In genomic region chr20:58268936-58269619, GRCh38 we compare ENCODE assay signal across 17 cellular contexts. TPM values are rescaled to one million over a fixed set of nuclear protein-coding genes. Genes with fewer than 3 reads are reported as not detected.
DNase-seq lines count a peak whose midpoint lies in the region; ATAC-seq and TF ChIP-seq lines count a peak whose summit lies in the region.
"Had no signal": no experiment of that assay in that cellular context is flagged by ENCODE, and none has a peak within 500 bp of the region (broad histone marks: within the 10 kb centered on the region; RNA-seq: fewer than 3 reads in every experiment).

No MANE protein-coding gene starts in this region.

- peak; percentile 43 for DNase-seq in activated CD4-positive, alpha-beta T cell treated with anti-CD3 and anti-CD28 coated beads for 36 hours
- no peak for DNase-seq in activated CD4-positive, alpha-beta T cell treated with anti-CD3 and anti-CD28 coated beads for 4 hours
- DNase-seq in activated naive CD8-positive, alpha-beta T cell treated with anti-CD3 and anti-CD28 coated beads, Interleukin-2, amount 50 U/mL, for 24 hours, result peak; percentile 27
- no peak for DNase-seq in nephron progenitor cell
- no peak for DNase-seq in NCI-H2227 (lab: John Stamatoyannopoulos, UW; ENCODE audit: unreplicated experiment)
- DNase-seq in mucosa of gallbladder (ENCODE audit: low spot score), result no peak
- DNase-seq in immature natural killer cell, result no peak
- DNase-seq: NCI-H1048, ovary, thyroid gland had no signal

- no peak overlapping the region for H3K4me3 Mint-ChIP-seq in activated CD4-positive, alpha-beta T cell treated with anti-CD3 and anti-CD28 coated beads for 36 hours
- peak overlapping the region; percentile 25 for H3K4me3 Mint-ChIP-seq in activated naive CD8-positive, alpha-beta T cell treated with anti-CD3 and anti-CD28 coated beads, Interleukin-2, amount 50 U/mL, for 24 hours
- H3K4me3 Mint-ChIP-seq in nephron progenitor cell (no peak overlapping the region), immature natural killer cell (no peak overlapping the region)
- H3K4me3 Mint-ChIP-seq: memory B cell had no signal

- H3K27ac Mint-ChIP-seq in activated CD4-positive, alpha-beta T cell treated with anti-CD3 and anti-CD28 coated beads for 36 hours, result peak overlapping the region; percentile 26
- peak overlapping the region; percentile 67 for H3K27ac Mint-ChIP-seq in activated naive CD8-positive, alpha-beta T cell treated with anti-CD3 and anti-CD28 coated beads, Interleukin-2, amount 50 U/mL, for 24 hours
- H3K27ac Mint-ChIP-seq in nephron progenitor cell, result peak overlapping the region; percentile 87
- H3K27ac Mint-ChIP-seq in immature natural killer cell, result peak overlapping the region in 1 of 6 donors; percentile 65
- H3K27ac Mint-ChIP-seq: memory B cell had no signal

- POLR2A ChIA-PET in activated CD4-positive, alpha-beta T cell treated with anti-CD3 and anti-CD28 coated beads for 36 hours (lab: Charles Lee), result interaction anchor here (0.9 kb wide), 1 partner anchor 8 kb away, joined by 3 read pairs; no protein-coding TSS in a partner anchor

- H3K27me3 Mint-ChIP-seq in activated CD4-positive, alpha-beta T cell treated with anti-CD3 and anti-CD28 coated beads for 36 hours, result no peaks in the 10 kb centered on the region
- no peaks in the 10 kb centered on the region for H3K27me3 Mint-ChIP-seq in activated naive CD8-positive, alpha-beta T cell treated with anti-CD3 and anti-CD28 coated beads, Interleukin-2, amount 50 U/mL, for 24 hours
- peaks cover 4% of the 10 kb centered on the region for H3K27me3 Mint-ChIP-seq in nephron progenitor cell (ENCODE audit: low read depth, poor library complexity)
- peaks cover 0 to 2% (median 0%) of the 10 kb centered on the region in 3 donors for H3K27me3 Mint-ChIP-seq in immature natural killer cell (ENCODE audit: low read depth in 3 of 3)
- H3K27me3 Mint-ChIP-seq: memory B cell had no signal

- H3K4me1 Mint-ChIP-seq in activated CD4-positive, alpha-beta T cell treated with anti-CD3 and anti-CD28 coated beads for 36 hours, result peaks cover 39% of the 10 kb centered on the region
- H3K4me1 Mint-ChIP-seq in activated naive CD8-positive, alpha-beta T cell treated with anti-CD3 and anti-CD28 coated beads, Interleukin-2, amount 50 U/mL, for 24 hours, result peaks cover 51% of the 10 kb centered on the region
- H3K4me1 Mint-ChIP-seq in nephron progenitor cell (peaks cover 13% of the 10 kb centered on the region), immature natural killer cell (peaks cover 8 to 13% of the 10 kb centered on the region in 2 donors)
- H3K4me1 Mint-ChIP-seq: memory B cell had no signal

- TF ChIP-seq CTCF in nephron progenitor cell (IDR thresholded peaks at IDR 0.05), result no peak

- CTCF ChIA-PET in activated CD4-positive, alpha-beta T cell treated with anti-CD3 and anti-CD28 coated beads for 36 hours (lab: Charles Lee), result no interaction called here

- H3K36me3 Mint-ChIP-seq in activated CD4-positive, alpha-beta T cell treated with anti-CD3 and anti-CD28 coated beads for 36 hours (ENCODE audit: low read depth), result peaks cover 33% of the 10 kb centered on the region
- H3K36me3 Mint-ChIP-seq in activated naive CD8-positive, alpha-beta T cell treated with anti-CD3 and anti-CD28 coated beads, Interleukin-2, amount 50 U/mL, for 24 hours (ENCODE audit: low read depth), result peaks cover 34% of the 10 kb centered on the region
- H3K36me3 Mint-ChIP-seq in nephron progenitor cell (ENCODE audit: low read depth) (peaks cover 38% of the 10 kb centered on the region), immature natural killer cell (peaks cover 22 to 38% (median 36%) of the 10 kb centered on the region in 3 donors)

- intact Hi-C loops in activated CD4-positive, alpha-beta T cell treated with anti-CD3 and anti-CD28 coated beads for 36 hours (cut with DNase I, micrococcal nuclease), result no loop called here

- peak; percentile 47 for ATAC-seq in activated CD4-positive, alpha-beta T cell treated with anti-CD3 and anti-CD28 coated beads for 36 hours
- ATAC-seq in activated naive CD8-positive, alpha-beta T cell treated with anti-CD3 and anti-CD28 coated beads, Interleukin-2, amount 50 U/mL, for 24 hours, result peak; percentile 58
- ATAC-seq: A549, esophagus mucosa had no signal

- H3K9me3 Mint-ChIP-seq in activated CD4-positive, alpha-beta T cell treated with anti-CD3 and anti-CD28 coated beads for 36 hours (ENCODE audit: low read depth), result peaks cover 3% of the 10 kb centered on the region
- peaks cover 4% of the 10 kb centered on the region for H3K9me3 Mint-ChIP-seq in activated naive CD8-positive, alpha-beta T cell treated with anti-CD3 and anti-CD28 coated beads, Interleukin-2, amount 50 U/mL, for 24 hours
- H3K9me3 Mint-ChIP-seq in nephron progenitor cell (peaks cover 10% of the 10 kb centered on the region), immature natural killer cell (peaks cover 0 to 3% (median 0%) of the 10 kb centered on the region in 6 donors)
- H3K9me3 Mint-ChIP-seq: memory B cell had no signal

TF ChIP-seq in PFSK-1, 5 proteins besides CTCF, POLR2A, EP300 and RAD21:
- TF ChIP-seq TAF1 (IDR thresholded peaks at IDR 0.05; ENCODE audit: borderline replicate concordance, insufficient read depth, low read length) (peak; percentile 53; the same call in 1 of the 2 replicates), REST (IDR thresholded peaks at IDR 0.05; ENCODE audit: insufficient read depth in 1 of 2, low read depth in 2 of 2, low read length in 2 of 2) (peak in 1 of 2 experiments; percentile 45; a peak in 1 of 4 replicates), FOXP2 (optimal IDR thresholded peaks at IDR 0.05; ENCODE audit: borderline replicate concordance, extremely low read depth, extremely low read length, insufficient read depth) (peak; percentile 93), POLR2AphosphoS5 (IDR thresholded peaks at IDR 0.05; ENCODE audit: low read depth, low read length) (no peak; the same call in 1 of the 2 replicates)

RNA-seq across cellular contexts. Expression of gene RAB22A, which starts 40.4 kb away (rescaled TPM):
- total RNA-seq in activated CD4-positive, alpha-beta T cell treated with anti-CD3 and anti-CD28 coated beads for 36 hours, result 1 to 10 TPM; 9.3 TPM
- 11.5 TPM for polyA plus RNA-seq in PFSK-1 (2012; ENCODE audit: insufficient read length, low read depth)
- 21.3 TPM for total RNA-seq in mucosa of gallbladder
- polyA plus RNA-seq in immature natural killer cell, result 10 to 100 TPM; 14.1 to 21.7 (median 18.5) TPM

RNA-seq across cellular contexts. Expression of gene ANKRD60, which starts 40.6 kb away (rescaled TPM):
- not detected for total RNA-seq in activated CD4-positive, alpha-beta T cell treated with anti-CD3 and anti-CD28 coated beads for 36 hours
- not detected for polyA plus RNA-seq in PFSK-1 (2012; ENCODE audit: insufficient read length, low read depth)
- total RNA-seq in mucosa of gallbladder, result not detected
- not detected for polyA plus RNA-seq in immature natural killer cell
- total RNA-seq: chondrocyte, esophagus mucosa, hepatocyte, NCI-H460, ovary, thyroid gland had no signal
- polyA plus RNA-seq: A549, hepatocyte, ovary had no signal

Comparison
In these comparisons a context has a peak if more than half of its experiments do, and no peak if none do; other contexts are left out.
1. DNase-seq: peak in activated CD4-positive, alpha-beta T cell treated with anti-CD3 and anti-CD28 coated beads for 36 hours (single experiment) and activated naive CD8-positive, alpha-beta T cell treated with anti-CD3 and anti-CD28 coated beads, Interleukin-2, amount 50 U/mL, for 24 hours (single experiment); none in activated CD4-positive, alpha-beta T cell treated with anti-CD3 and anti-CD28 coated beads for 4 hours (0 of 2), nephron progenitor cell (single experiment), NCI-H2227 (single experiment), mucosa of gallbladder (single experiment) and immature natural killer cell (0 of 3).